ENCODE assay signal across 8 cellular contexts in genomic region chr2:182716665-182716990, GRCh38. TPM values are rescaled to one million over a fixed set of nuclear protein-coding genes. Genes with fewer than 3 reads are reported as not detected.
A peak's percentile ranks its signal among the peaks of the same experiment; 100 is the strongest.
DNase-seq lines count a peak whose midpoint lies in the region; ATAC-seq, FAIRE-seq and TF ChIP-seq lines count a peak whose summit lies in the region.

No MANE protein-coding gene starts in this region.

- FAIRE-seq in keratinocyte (lab: Jason Lieb, UNC): no peak

- dilution Hi-C loops in keratinocyte (cut with MboI; ENCODE audit: extremely low pct_ligation_motif_present, low sequenced_read_pairs): no loop called here

- H2AFZ ChIP-seq in keratinocyte (ENCODE audit: control insufficient read depth, low read length): peak overlapping the region; percentile 100

- peak; percentile 91 for DNase-seq in DMS53 (lab: John Stamatoyannopoulos, UW)
- no peak for DNase-seq in WERI-Rb-1
- DNase-seq in keratinocyte (ENCODE audit: low read depth, low spot score): no peak
- peak; percentile 17 to 19 for DNase-seq in thyroid gland
- DNase-seq in SIG-M5 (lab: John Stamatoyannopoulos, UW): no peak

- H3K36me3 ChIP-seq in WERI-Rb-1 (peaks cover 27% of the 10 kb centered on the region), keratinocyte (ENCODE audit: control insufficient read depth in 2 of 2, extremely low read depth in 1 of 2, insufficient read depth in 2 of 2, low read length in 2 of 2) (no peaks in the 10 kb centered on the region), thyroid gland (peaks cover 4 to 5% of the 10 kb centered on the region in 2 donors)

- H3K79me2 ChIP-seq in keratinocyte (ENCODE audit: control insufficient read depth, insufficient read depth, low read length): peaks cover 17% of the 10 kb centered on the region

- peak overlapping the region; percentile 90 for H3K9ac ChIP-seq in keratinocyte (ENCODE audit: control insufficient read depth, extremely low read depth, insufficient read depth, low read length)

- ATAC-seq in HG02588 (IDR thresholded peaks at IDR 0.05; ENCODE audit: unreplicated experiment): peak; percentile 2
- ATAC-seq in GM18870 (IDR thresholded peaks at IDR 0.05; ENCODE audit: unreplicated experiment): no peak
- ATAC-seq in HG03095 (IDR thresholded peaks at IDR 0.05; ENCODE audit: unreplicated experiment): no peak

- no peaks in the 10 kb centered on the region for H3K9me3 ChIP-seq in WERI-Rb-1 (ENCODE audit: severe bottlenecking)
- H3K9me3 ChIP-seq in keratinocyte (ENCODE audit: control insufficient read depth, low read depth, low read length): no peaks in the 10 kb centered on the region
- H3K9me3 ChIP-seq in thyroid gland: no peaks in the 10 kb centered on the region

- peaks cover 7% of the 10 kb centered on the region for H3K4me1 ChIP-seq in keratinocyte (ENCODE audit: control insufficient read depth, extremely low read depth, insufficient read depth, low read length)
- H3K4me1 ChIP-seq in thyroid gland: peaks cover 6 to 13% of the 10 kb centered on the region in 2 donors

- peak overlapping the region; percentile 68 for H3K4me2 ChIP-seq in keratinocyte (ENCODE audit: control insufficient read depth, extremely low read depth, insufficient read depth, low read depth, low read length)

- intact Hi-C loops in thyroid gland (cut with DNase I): no loop called here

- H3K9me1 ChIP-seq in keratinocyte (ENCODE audit: control insufficient read depth, extremely low read depth, insufficient read depth, low read length): no peaks in the 10 kb centered on the region

- TF ChIP-seq CTCF in WERI-Rb-1 (IDR thresholded peaks at IDR 0.05; ENCODE audit: low read depth, low read length) (no peak), keratinocyte (optimal IDR thresholded peaks at IDR 0.05 in 1 of 3, IDR thresholded peaks at IDR 0.05 in 1 of 3, conservative IDR thresholded peaks at IDR 0.05 in 1 of 3; ENCODE audit: extremely low read depth in 1 of 3, insufficient read depth in 2 of 3, low read length in 3 of 3) (no peak), thyroid gland (IDR thresholded peaks at IDR 0.05) (no peak)

- 1 to 2% methylated on average over 12 of the region's 12 CpGs for WGBS in thyroid gland, 2 donors

- no peaks in the 10 kb centered on the region for H4K20me1 ChIP-seq in keratinocyte (ENCODE audit: control insufficient read depth, extremely low read depth, insufficient read depth, low read length)

- peak overlapping the region; percentile 98 for H3K4me3 ChIP-seq in WERI-Rb-1 (ENCODE audit: low read depth, low read length)
- H3K4me3 ChIP-seq in keratinocyte (ENCODE audit: control insufficient read depth in 2 of 3, extremely low read depth in 1 of 3, insufficient read depth in 2 of 3, low read depth in 1 of 3, low read length in 3 of 3): peak overlapping the region; percentile 66 to 98 (median 88)
- peak overlapping the region; percentile 88 to 94 (median 94) for H3K4me3 ChIP-seq in thyroid gland (replicated peaks in 1 of 3)

- no peak for TF ChIP-seq POLR2A in thyroid gland (IDR thresholded peaks at IDR 0.05)

- H3K27ac ChIP-seq in WERI-Rb-1 (peak overlapping the region; percentile 86), keratinocyte (ENCODE audit: control insufficient read depth, insufficient read depth, low read length) (peak overlapping the region; percentile 84), thyroid gland (peak overlapping the region; percentile 68 to 86 (median 85))

- H3K27me3 ChIP-seq in WERI-Rb-1 (ENCODE audit: insufficient read depth, low read depth, severe bottlenecking): no peaks in the 10 kb centered on the region
- H3K27me3 ChIP-seq in keratinocyte (ENCODE audit: control insufficient read depth, extremely low read depth, insufficient read depth, low read length): no peaks in the 10 kb centered on the region
- no peaks in the 10 kb centered on the region for H3K27me3 ChIP-seq in thyroid gland

RNA-seq across cellular contexts. Expression of gene DNAJC10, which starts 0.6 kb away (rescaled TPM):
- 46.7 to 92.6 TPM (median 56.0 TPM) in 3 replicates for polyA plus RNA-seq in keratinocyte
- polyA plus RNA-seq in keratinocyte (2011; ENCODE audit: low read depth): 44.4 TPM
- 27.6 and 47.6 TPM in 2 replicates for polyA plus RNA-seq in keratinocyte (2011; cell fraction: cytosol; rRNA removed)
- polyA plus RNA-seq in keratinocyte (2011; cell fraction: nucleus; rRNA removed): 73.7 and 97.9 TPM in 2 replicates
- polyA plus RNA-seq in keratinocyte (2012; ENCODE audit: low replicate concordance): 28.0 and 75.8 TPM in 2 replicates
- polyA minus RNA-seq in keratinocyte: 14.9 to 64.4 TPM (median 30.3 TPM) in 3 replicates
- polyA minus RNA-seq in keratinocyte (2011; cell fraction: cytosol; rRNA and poly(A)+ RNA removed): 47.0 TPM
- polyA minus RNA-seq in keratinocyte (2011; cell fraction: nucleus; rRNA and poly(A)+ RNA removed): 45.8 and 90.2 TPM in 2 replicates
- 10 to 100 TPM; 76.4 to 99.4 (median 86.0) TPM for total RNA-seq in thyroid gland

Comparison
In these comparisons a context has a peak if more than half of its experiments do, and no peak if none do; other contexts are left out.
1. DNase-seq: peak in DMS53 (single experiment) and thyroid gland (2 of 2); none in WERI-Rb-1 (single experiment), keratinocyte (single experiment) and SIG-M5 (single experiment).
2. Peak in every context shown above with its lines, with median percentiles within 50 percentile points of each other: H3K27ac ChIP-seq and H3K4me3 ChIP-seq.